26 cellular contexts compared by ENCODE assay signal in the genomic region with DNA sequence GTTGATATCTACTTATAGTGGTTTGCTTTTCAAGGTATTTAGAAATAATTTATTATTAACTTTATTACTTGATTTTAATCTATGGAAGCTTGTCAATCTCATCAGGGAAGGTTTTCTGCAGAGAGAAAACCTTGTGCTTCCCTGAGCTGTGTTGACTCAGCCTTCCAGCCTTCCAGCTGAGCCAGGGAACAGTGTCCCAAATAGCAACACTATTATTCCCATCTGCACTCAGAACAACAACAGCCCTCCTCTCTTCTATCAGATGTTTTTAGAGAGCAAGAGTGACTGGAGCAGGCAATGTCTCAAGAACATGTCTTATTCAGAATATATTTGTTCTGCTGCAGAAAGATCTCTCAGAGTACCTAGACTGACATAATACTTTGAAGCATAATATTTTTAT.
DNase-seq lines count a peak whose midpoint lies in the region; TF ChIP-seq lines count a peak whose summit lies in the region.
"Had no signal": no experiment of that assay in that cellular context is flagged by ENCODE, and none has a peak within 500 bp of the region (broad histone marks: within the 10 kb centered on the region; RNA-seq: fewer than 3 reads in every experiment).

No MANE protein-coding gene starts in this region.

- H3K27ac Mint-ChIP-seq in activated CD4-positive, alpha-beta T cell treated with anti-CD3 and anti-CD28 coated beads, Interleukin-2, amount 10 ng/mL, durations not matched to agents 24 days and 14 days, result no peak overlapping the region
- H3K27ac Mint-ChIP-seq: CD4-positive, alpha-beta memory T cell; HFFc6 had no signal

- no peaks in the 10 kb centered on the region for H3K9me2 ChIP-seq in neural cell (ENCODE audit: insufficient read depth, low read length)

- no peak for TF ChIP-seq EP300 in neural cell (conservative IDR thresholded peaks at IDR 0.05; ENCODE audit: poor library complexity, severe bottlenecking)

- no peaks in the 10 kb centered on the region for H3F3A ChIP-seq in neural cell (ENCODE audit: insufficient read depth, low read length, poor library complexity, severe bottlenecking)

- H3K36me3 ChIP-seq in neural cell (ENCODE audit: insufficient read depth, low read length), result no peaks in the 10 kb centered on the region
- H3K36me3 ChIP-seq: HAP-1, SJSA1 had no signal

- peak; percentile 63 for DNase-seq in SK-MEL-5 (ENCODE audit: low read depth, low spot score)
- DNase-seq in globus pallidus (ENCODE audit: low spot score), result peak; percentile 8
- DNase-seq in activated effector memory CD4-positive, alpha-beta T cell treated with anti-CD3 and anti-CD28 coated beads, Interleukin-2, amount 50 U/mL, for 16 hours, result no peak
- no peak for DNase-seq in stimulated activated CD4-positive, alpha-beta T cell treated with anti-CD3 and anti-CD28 coated beads, Interleukin-4, amount 100 ng/mL, for 4 hours
- no peak for DNase-seq in NAMALWA (ENCODE audit: low spot score)
- no peak for DNase-seq in activated CD4-positive, alpha-beta T cell treated with anti-CD3 and anti-CD28 coated beads, Interleukin-2, amount 10 ng/mL, durations not matched to agents 24 days and 14 days
- DNase-seq: AML-193; Caco-2; CD4-positive, alpha-beta memory T cell; GDM1; GOT3; HFFc6; Karpas-422; NCI-H1105; NCI-H1436 treated with DMSO at 0.1 percent for 48 hours; NCI-H187 treated with DMSO at 0.1 percent for 48 hours; NCI-H2107; NCI-H446; NCI-H526; PC-9; Right ventricle myocardium superior; RPMI8226 had no signal

- no peaks in the 10 kb centered on the region for H3K36me3 Mint-ChIP-seq in activated CD4-positive, alpha-beta T cell treated with anti-CD3 and anti-CD28 coated beads, Interleukin-2, amount 10 ng/mL, durations not matched to agents 24 days and 14 days (ENCODE audit: low read depth)
- H3K36me3 Mint-ChIP-seq: CD4-positive, alpha-beta memory T cell had no signal

- no peak overlapping the region for H3K4me2 ChIP-seq in neural cell (ENCODE audit: low read length)
- H3K4me2 ChIP-seq: A549, PC-9 had no signal

- H3K9me3 Mint-ChIP-seq in activated CD4-positive, alpha-beta T cell treated with anti-CD3 and anti-CD28 coated beads, Interleukin-2, amount 10 ng/mL, durations not matched to agents 24 days and 14 days, result no peaks in the 10 kb centered on the region

- H3K9me3 ChIP-seq in neural cell (ENCODE audit: low read length), result no peaks in the 10 kb centered on the region
- H3K9me3 ChIP-seq: A549, Caco-2, HAP-1, SJSA1 had no signal

- no peak for TF ChIP-seq CTCF in neural cell (IDR thresholded peaks at IDR 0.05; ENCODE audit: poor library complexity, severe bottlenecking)

- no peak overlapping the region for H3K4me3 Mint-ChIP-seq in activated CD4-positive, alpha-beta T cell treated with anti-CD3 and anti-CD28 coated beads, Interleukin-2, amount 10 ng/mL, durations not matched to agents 24 days and 14 days
- H3K4me3 Mint-ChIP-seq: CD4-positive, alpha-beta memory T cell; HFFc6 had no signal

- H3K4me3 ChIP-seq in neural cell (ENCODE audit: low read length), result no peak overlapping the region
- H3K4me3 ChIP-seq: A549, HAP-1, PC-9, SJSA1 had no signal

- H3K9ac ChIP-seq in neural cell (ENCODE audit: low read length), result no peak overlapping the region

- H3K27me3 ChIP-seq in neural cell (ENCODE audit: insufficient read depth, low read depth, low read length), result no peaks in the 10 kb centered on the region
- H3K27me3 ChIP-seq: SJSA1 had no signal

- no peak overlapping the region for H2AFZ ChIP-seq in neural cell (ENCODE audit: low read depth, low read length)
- H2AFZ ChIP-seq: PC-9 had no signal

- H3K4me1 Mint-ChIP-seq in activated CD4-positive, alpha-beta T cell treated with anti-CD3 and anti-CD28 coated beads, Interleukin-2, amount 10 ng/mL, durations not matched to agents 24 days and 14 days, result no peaks in the 10 kb centered on the region

- H3K79me2 ChIP-seq in neural cell (replicated peaks; ENCODE audit: insufficient read depth, low read length), result no peaks in the 10 kb centered on the region

- in situ Hi-C loops in SK-MEL-5 (cut with HindIII; ENCODE audit: low pct_unique_long_range_greater_than_20kb, low sequenced_read_pairs), result no loop called here

- TF ChIP-seq RAD21 in neural cell (conservative IDR thresholded peaks at IDR 0.05), result no peak

- no peak overlapping the region for H3K27ac ChIP-seq in neural cell (ENCODE audit: low read length)
- H3K27ac ChIP-seq: A549, PC-9, SJSA1 had no signal

- H4K20me1 ChIP-seq in neural cell (ENCODE audit: insufficient read depth), result no peaks in the 10 kb centered on the region

- no peaks in the 10 kb centered on the region for H3K27me3 Mint-ChIP-seq in activated CD4-positive, alpha-beta T cell treated with anti-CD3 and anti-CD28 coated beads, Interleukin-2, amount 10 ng/mL, durations not matched to agents 24 days and 14 days
- H3K27me3 Mint-ChIP-seq: CD4-positive, alpha-beta memory T cell had no signal

- intact Hi-C loops in activated CD4-positive, alpha-beta T cell treated with anti-CD3 and anti-CD28 coated beads, Interleukin-2, amount 10 ng/mL, durations not matched to agents 24 days and 14 days (cut with micrococcal nuclease), result no loop called here

TF ChIP-seq in neural cell, 6 proteins besides CTCF, POLR2A, EP300 and RAD21:
- TF ChIP-seq, protein P1, sequence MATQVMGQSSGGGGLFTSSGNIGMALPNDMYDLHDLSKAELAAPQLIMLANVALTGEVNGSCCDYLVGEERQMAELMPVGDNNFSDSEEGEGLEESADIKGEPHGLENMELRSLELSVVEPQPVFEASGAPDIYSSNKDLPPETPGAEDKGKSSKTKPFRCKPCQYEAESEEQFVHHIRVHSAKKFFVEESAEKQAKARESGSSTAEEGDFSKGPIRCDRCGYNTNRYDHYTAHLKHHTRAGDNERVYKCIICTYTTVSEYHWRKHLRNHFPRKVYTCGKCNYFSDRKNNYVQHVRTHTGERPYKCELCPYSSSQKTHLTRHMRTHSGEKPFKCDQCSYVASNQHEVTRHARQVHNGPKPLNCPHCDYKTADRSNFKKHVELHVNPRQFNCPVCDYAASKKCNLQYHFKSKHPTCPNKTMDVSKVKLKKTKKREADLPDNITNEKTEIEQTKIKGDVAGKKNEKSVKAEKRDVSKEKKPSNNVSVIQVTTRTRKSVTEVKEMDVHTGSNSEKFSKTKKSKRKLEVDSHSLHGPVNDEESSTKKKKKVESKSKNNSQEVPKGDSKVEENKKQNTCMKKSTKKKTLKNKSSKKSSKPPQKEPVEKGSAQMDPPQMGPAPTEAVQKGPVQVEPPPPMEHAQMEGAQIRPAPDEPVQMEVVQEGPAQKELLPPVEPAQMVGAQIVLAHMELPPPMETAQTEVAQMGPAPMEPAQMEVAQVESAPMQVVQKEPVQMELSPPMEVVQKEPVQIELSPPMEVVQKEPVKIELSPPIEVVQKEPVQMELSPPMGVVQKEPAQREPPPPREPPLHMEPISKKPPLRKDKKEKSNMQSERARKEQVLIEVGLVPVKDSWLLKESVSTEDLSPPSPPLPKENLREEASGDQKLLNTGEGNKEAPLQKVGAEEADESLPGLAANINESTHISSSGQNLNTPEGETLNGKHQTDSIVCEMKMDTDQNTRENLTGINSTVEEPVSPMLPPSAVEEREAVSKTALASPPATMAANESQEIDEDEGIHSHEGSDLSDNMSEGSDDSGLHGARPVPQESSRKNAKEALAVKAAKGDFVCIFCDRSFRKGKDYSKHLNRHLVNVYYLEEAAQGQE (IDR thresholded peaks at IDR 0.05; ENCODE audit: borderline replicate concordance), result peak; percentile 91
- TF ChIP-seq MXI1 (conservative IDR thresholded peaks at IDR 0.05; ENCODE audit: poor library complexity, severe bottlenecking), result no peak
- TF ChIP-seq TAF1 (IDR thresholded peaks at IDR 0.05; ENCODE audit: low read depth), result no peak
- peak; percentile 25 for TF ChIP-seq POLR2AphosphoS5 (IDR thresholded peaks at IDR 0.05)
- no peak for TF ChIP-seq SMC3 (conservative IDR thresholded peaks at IDR 0.05; ENCODE audit: poor library complexity)

Comparison
In these comparisons a context has a peak if more than half of its experiments do, and no peak if none do; other contexts are left out.
1. DNase-seq: peak in SK-MEL-5 (single experiment) and globus pallidus (single experiment); none in activated effector memory CD4-positive, alpha-beta T cell treated with anti-CD3 and anti-CD28 coated beads, Interleukin-2, amount 50 U/mL, for 16 hours (single experiment), stimulated activated CD4-positive, alpha-beta T cell treated with anti-CD3 and anti-CD28 coated beads, Interleukin-4, amount 100 ng/mL, for 4 hours (0 of 2), NAMALWA (single experiment) and activated CD4-positive, alpha-beta T cell treated with anti-CD3 and anti-CD28 coated beads, Interleukin-2, amount 10 ng/mL, durations not matched to agents 24 days and 14 days (single experiment).